Comparison of ENCODE assay signal across 1 cellular context in the genomic region with DNA sequence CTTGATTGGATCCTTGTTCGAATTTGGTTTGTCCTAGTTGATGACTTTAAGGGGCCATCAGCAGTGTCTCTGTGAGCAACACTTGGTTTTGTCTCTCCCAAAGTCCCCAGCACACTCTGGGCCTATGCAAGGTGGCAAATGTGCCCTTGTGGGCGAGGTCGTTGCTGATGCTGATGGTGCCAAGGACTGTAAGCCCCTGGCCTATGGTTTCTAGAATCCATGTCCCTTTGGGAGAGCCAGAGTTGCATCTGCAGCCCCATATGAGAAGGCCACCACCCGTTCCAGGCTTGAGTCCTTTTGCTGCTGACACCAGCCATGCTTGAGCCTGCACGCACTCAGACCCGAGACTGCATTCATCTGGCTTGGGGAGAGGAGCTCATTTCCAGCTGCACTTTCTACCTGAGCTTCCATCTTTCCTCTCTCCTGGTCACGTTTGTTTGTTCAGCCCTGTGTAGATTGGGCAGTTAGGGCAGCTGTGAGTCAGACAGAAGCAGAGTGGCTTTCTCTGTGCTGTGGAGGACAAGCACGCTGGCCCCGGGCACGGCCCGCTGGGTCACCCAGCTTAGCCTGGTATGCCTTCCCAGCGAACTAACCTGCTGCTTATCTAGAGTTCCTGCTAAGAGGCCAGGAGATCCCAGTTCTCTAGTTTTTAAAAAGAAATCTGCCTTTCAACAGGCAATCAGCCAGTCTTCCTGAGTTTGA.
TF ChIP-seq lines count a peak whose summit lies in the region.

No MANE protein-coding gene starts in this region.

TF ChIP-seq in K562, 482 proteins besides CTCF, POLR2A, EP300 and RAD21 (continued from another document):
- TF ChIP-seq, protein P1, sequence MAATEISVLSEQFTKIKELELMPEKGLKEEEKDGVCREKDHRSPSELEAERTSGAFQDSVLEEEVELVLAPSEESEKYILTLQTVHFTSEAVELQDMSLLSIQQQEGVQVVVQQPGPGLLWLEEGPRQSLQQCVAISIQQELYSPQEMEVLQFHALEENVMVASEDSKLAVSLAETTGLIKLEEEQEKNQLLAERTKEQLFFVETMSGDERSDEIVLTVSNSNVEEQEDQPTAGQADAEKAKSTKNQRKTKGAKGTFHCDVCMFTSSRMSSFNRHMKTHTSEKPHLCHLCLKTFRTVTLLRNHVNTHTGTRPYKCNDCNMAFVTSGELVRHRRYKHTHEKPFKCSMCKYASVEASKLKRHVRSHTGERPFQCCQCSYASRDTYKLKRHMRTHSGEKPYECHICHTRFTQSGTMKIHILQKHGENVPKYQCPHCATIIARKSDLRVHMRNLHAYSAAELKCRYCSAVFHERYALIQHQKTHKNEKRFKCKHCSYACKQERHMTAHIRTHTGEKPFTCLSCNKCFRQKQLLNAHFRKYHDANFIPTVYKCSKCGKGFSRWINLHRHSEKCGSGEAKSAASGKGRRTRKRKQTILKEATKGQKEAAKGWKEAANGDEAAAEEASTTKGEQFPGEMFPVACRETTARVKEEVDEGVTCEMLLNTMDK (IDR thresholded peaks at IDR 0.05; ENCODE audit: borderline replicate concordance, insufficient read depth, low read depth, low read length, poor library complexity, severe bottlenecking): no peak
- no peak for TF ChIP-seq NR2C2 (CRISPR knock-in tag; IDR thresholded peaks at IDR 0.05)
- TF ChIP-seq NR2C2 (tag; IDR thresholded peaks at IDR 0.05): no peak
